9 cellular contexts compared by ENCODE assay signal in the genomic region with DNA sequence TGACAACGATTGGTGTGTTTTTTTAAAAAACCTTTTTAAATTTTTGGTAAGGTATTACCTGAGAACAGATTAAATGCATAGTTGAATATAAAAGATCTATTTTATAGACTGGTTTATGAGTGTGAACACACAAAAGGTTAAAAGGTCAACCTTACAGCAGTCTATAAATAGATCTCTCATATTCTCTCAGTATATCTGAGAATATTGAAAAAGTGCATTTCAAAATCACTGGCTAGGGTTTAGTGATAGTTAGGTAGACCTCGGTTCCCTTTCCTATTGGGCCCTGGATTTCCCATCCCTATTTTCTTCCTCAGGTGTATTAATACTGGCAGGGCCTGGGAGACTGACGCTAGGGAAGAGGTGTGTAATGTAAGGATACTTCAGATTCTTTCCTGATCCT. TPM values are rescaled to one million over a fixed set of nuclear protein-coding genes. Genes with fewer than 3 reads are reported as not detected.
DNase-seq lines count a peak whose midpoint lies in the region; ATAC-seq, FAIRE-seq and TF ChIP-seq lines count a peak whose summit lies in the region.
"Had no signal": no experiment of that assay in that cellular context is flagged by ENCODE, and none has a peak within 500 bp of the region (broad histone marks: within the 10 kb centered on the region; RNA-seq: fewer than 3 reads in every experiment).

No MANE protein-coding gene starts in this region.

- FAIRE-seq in RCC 7860 (lab: Jason Lieb, UNC) = no peak

- H3F3A ChIP-seq in Loucy (ENCODE audit: low read depth) (no peaks in the 10 kb centered on the region), neural progenitor cell (ENCODE audit: low read depth) (peaks cover 7% of the 10 kb centered on the region)

- no peaks in the 10 kb centered on the region for H3K27me3 Mint-ChIP-seq in CD8-positive, alpha-beta memory T cell
- H3K27me3 Mint-ChIP-seq in neural progenitor cell (ENCODE audit: insufficient read depth, low read depth) = peaks cover 5% of the 10 kb centered on the region

- no peak for TF ChIP-seq CTCF in Loucy (conservative IDR thresholded peaks at IDR 0.05; ENCODE audit: low read length)
- no peak for TF ChIP-seq CTCF in dorsolateral prefrontal cortex (IDR thresholded peaks at IDR 0.05 in 54 of 56, conservative IDR thresholded peaks at IDR 0.05 in 2 of 56; ENCODE audit: low read depth in 1 of 56, partially characterized antibody in 56 of 56)
- no peak for TF ChIP-seq CTCF in neural progenitor cell (IDR thresholded peaks at IDR 0.05)

- intact Hi-C loops in dorsolateral prefrontal cortex (cut with DNase I) = loop anchor here (5.0 kb wide), 3 partner anchors 42 to 228 kb away; a partner anchor contains a TSS
- intact Hi-C loops in aorta (cut with DNase I) = loop anchor here in 1 of 2 donors (5.0 kb wide), 1 partner anchor 228 kb away; a partner anchor contains a TSS

- peaks cover 0 to 22% (median 0%) of the 10 kb centered on the region in 3 donors for H3K36me3 Mint-ChIP-seq in CD8-positive, alpha-beta memory T cell
- peaks cover 11% of the 10 kb centered on the region for H3K36me3 Mint-ChIP-seq in neural progenitor cell

- H3K9me3 ChIP-seq in CD8-positive, alpha-beta memory T cell (ENCODE audit: low read length) = no peaks in the 10 kb centered on the region
- H3K9me3 ChIP-seq in Loucy (ENCODE audit: insufficient read depth, low read depth, low read length) (no peaks in the 10 kb centered on the region), neural progenitor cell (ENCODE audit: low read depth) (no peaks in the 10 kb centered on the region), aorta (ENCODE audit: control insufficient read depth, low read length) (no peaks in the 10 kb centered on the region)
- H3K9me3 ChIP-seq: mucosa of descending colon had no signal

- 56 to 64% methylated on average over 3 of the region's 3 CpGs for WGBS in aorta, 2 donors

- no peaks in the 10 kb centered on the region for H3K36me3 ChIP-seq in CD8-positive, alpha-beta memory T cell (ENCODE audit: insufficient read depth, low read length)
- H3K36me3 ChIP-seq in Loucy (ENCODE audit: insufficient read depth, low read length) (no peaks in the 10 kb centered on the region), neural progenitor cell (peaks cover 8% of the 10 kb centered on the region), aorta (ENCODE audit: control insufficient read depth in 1 of 2, insufficient read depth in 2 of 2, low read length in 1 of 2) (no peaks in the 10 kb centered on the region)

- H3K4me1 ChIP-seq in CD8-positive, alpha-beta memory T cell (ENCODE audit: insufficient read depth, low read length) = peaks cover 25% of the 10 kb centered on the region
- peaks cover 32% of the 10 kb centered on the region for H3K4me1 ChIP-seq in Loucy (ENCODE audit: insufficient read depth, low read length, poor library complexity, severe bottlenecking)
- H3K4me1 ChIP-seq in neural progenitor cell = peaks cover 25% of the 10 kb centered on the region
- H3K4me1 ChIP-seq in aorta (ENCODE audit: control insufficient read depth in 1 of 2, insufficient read depth in 2 of 2, low read length in 2 of 2) = peaks cover 0 to 3% of the 10 kb centered on the region in 2 donors

- H3K9ac ChIP-seq in Loucy (ENCODE audit: low read depth, low read length, poor library complexity, severe bottlenecking) (peak overlapping the region; percentile 39), neural progenitor cell (no peak overlapping the region)

- no peaks in the 10 kb centered on the region for H3K9me3 Mint-ChIP-seq in CD8-positive, alpha-beta memory T cell
- no peaks in the 10 kb centered on the region for H3K9me3 Mint-ChIP-seq in neural progenitor cell

- ATAC-seq in aorta (ENCODE audit: low FRiP score) = no peak

- H3K4me3 ChIP-seq in CD8-positive, alpha-beta memory T cell (ENCODE audit: low read length) = peak overlapping the region; percentile 40
- H3K4me3 ChIP-seq in Loucy (ENCODE audit: low read length, poor library complexity, severe bottlenecking) (peak overlapping the region; percentile 61), dorsolateral prefrontal cortex (peak overlapping the region; percentile 40 to 83 (median 71)), neural progenitor cell (peak overlapping the region; percentile 54), aorta (ENCODE audit: low read length in 2 of 2) (peak overlapping the region in 1 of 2 donors; percentile 31)

- H3K79me2 ChIP-seq in Loucy (ENCODE audit: insufficient read depth, low read length) (peaks cover 31% of the 10 kb centered on the region), neural progenitor cell (ENCODE audit: low read depth) (peaks cover 30% of the 10 kb centered on the region)

- H3K4me2 ChIP-seq in Loucy (ENCODE audit: low read depth, low read length, poor library complexity, severe bottlenecking) (peak overlapping the region; percentile 69), neural progenitor cell (peak overlapping the region; percentile 74)

- peaks cover 30 to 38% (median 38%) of the 10 kb centered on the region in 3 donors for H3K4me1 Mint-ChIP-seq in CD8-positive, alpha-beta memory T cell
- H3K4me1 Mint-ChIP-seq in neural progenitor cell = peaks cover 33% of the 10 kb centered on the region

- CTCF ChIA-PET in CD8-positive, alpha-beta memory T cell (lab: Charles Lee) = interaction anchor here (0.8 kb wide), 1 partner anchor 133 kb away, joined by 3 read pairs; a partner anchor contains a TSS

- no peaks in the 10 kb centered on the region for H3K27me3 ChIP-seq in CD8-positive, alpha-beta memory T cell (ENCODE audit: insufficient read depth, low read length, poor library complexity, severe bottlenecking)
- H3K27me3 ChIP-seq in Loucy (ENCODE audit: insufficient read depth, low read length, poor library complexity, severe bottlenecking) = no peaks in the 10 kb centered on the region
- no peaks in the 10 kb centered on the region for H3K27me3 ChIP-seq in dorsolateral prefrontal cortex
- no peaks in the 10 kb centered on the region for H3K27me3 ChIP-seq in neural progenitor cell
- H3K27me3 ChIP-seq in aorta (ENCODE audit: control insufficient read depth in 1 of 2, insufficient read depth in 2 of 2, low read length in 1 of 2) = no peaks in the 10 kb centered on the region

- no peaks in the 10 kb centered on the region for H3K9me2 ChIP-seq in Loucy (replicated peaks; ENCODE audit: low read depth, low read length)

- peak overlapping the region in 6 of 8 donors; percentile 71 to 93 (median 92) for H3K27ac Mint-ChIP-seq in CD8-positive, alpha-beta memory T cell
- peak overlapping the region; percentile 14 for H3K27ac Mint-ChIP-seq in neural progenitor cell

- H4K20me1 ChIP-seq in Loucy (ENCODE audit: insufficient read depth, low read length, poor library complexity, severe bottlenecking) (peaks cover 29% of the 10 kb centered on the region), neural progenitor cell (ENCODE audit: low read depth) (peaks cover 29% of the 10 kb centered on the region)

- no peak overlapping the region for H3K27ac ChIP-seq in CD8-positive, alpha-beta memory T cell (ENCODE audit: low read depth, low read length)
- peak overlapping the region in 55 of 59 donors; percentile 16 to 94 (median 82) for H3K27ac ChIP-seq in dorsolateral prefrontal cortex
- H3K27ac ChIP-seq in neural progenitor cell = peak overlapping the region; percentile 8
- no peak overlapping the region for H3K27ac ChIP-seq in aorta (ENCODE audit: low read depth in 1 of 2, low read length in 2 of 2)

- DNase-seq in CD8-positive, alpha-beta memory T cell = no peak
- no peak for DNase-seq in dorsolateral prefrontal cortex
- DNase-seq in neural progenitor cell (ENCODE audit: low spot score) = peak; percentile 11
- DNase-seq in SKM-1 (lab: John Stamatoyannopoulos, UW; ENCODE audit: unreplicated experiment) = no peak
- no peak for DNase-seq in RCC 7860 (ENCODE audit: low spot score)
- no peak for DNase-seq in aorta
- DNase-seq in amniotic stem cell (lab: John Stamatoyannopoulos, UW) = no peak

- H2AFZ ChIP-seq in Loucy (ENCODE audit: low read length) (peak overlapping the region; percentile 44; the same call in 1 of the 2 replicates), neural progenitor cell (replicated peaks) (peak overlapping the region; percentile 1)

- POLR2A ChIA-PET in CD8-positive, alpha-beta memory T cell (lab: Charles Lee) = no interaction called here

- H3K4me3 Mint-ChIP-seq in CD8-positive, alpha-beta memory T cell = peak overlapping the region; percentile 82 to 94 (median 90)
- peak overlapping the region; percentile 89 for H3K4me3 Mint-ChIP-seq in neural progenitor cell

RNA-seq across cellular contexts. Expression of a gene that starts 0.7 kb away (rescaled TPM):
- 10 to 100 TPM; 47.4 to 48.7 TPM for total RNA-seq in CD8-positive, alpha-beta memory T cell
- polyA plus RNA-seq in CD8-positive, alpha-beta memory T cell = 22.1 TPM
- 100 to 1,000 TPM in 52 of 120 experiments, 10 to 100 TPM in 68; 70.0 to 124 (median 97.6) TPM for total RNA-seq in dorsolateral prefrontal cortex
- 93.4 and 126 TPM in 2 replicates for total RNA-seq in neural progenitor cell (ENCODE audit: low replicate concordance)
- 10 to 100 TPM; 64.3 to 66.2 TPM for total RNA-seq in aorta
- 10 to 100 TPM in 1 of 2 donors, 1 to 10 TPM in 1; 6.3 to 13.4 TPM for polyA plus RNA-seq in aorta

RNA-seq across cellular contexts. Expression of a gene that starts 42.8 kb away (rescaled TPM):
- 10 to 100 TPM; 18.5 to 19.0 TPM for total RNA-seq in CD8-positive, alpha-beta memory T cell
- polyA plus RNA-seq in CD8-positive, alpha-beta memory T cell = 8.1 TPM
- total RNA-seq in dorsolateral prefrontal cortex (10 to 100 TPM; 16.4 to 36.5 (median 25.8) TPM), neural progenitor cell (ENCODE audit: low replicate concordance) (45.9 and 88.1 TPM in 2 replicates), aorta (10 to 100 TPM; 15.2 to 16.5 TPM)
- 1 to 10 TPM; 3.3 to 6.1 TPM for polyA plus RNA-seq in aorta

Comparison
In these comparisons a context has a peak if more than half of its experiments do, and no peak if none do; other contexts are left out.
1. H3K27ac ChIP-seq: peak in dorsolateral prefrontal cortex (55 of 59) and neural progenitor cell (single experiment); none in CD8-positive, alpha-beta memory T cell (single experiment) and aorta (0 of 2).